Comparison of ENCODE assay signal across 24 cellular contexts in genomic region chr12:113165521-113166450, GRCh38. TPM values are rescaled to one million over a fixed set of nuclear protein-coding genes. Genes with fewer than 3 reads are reported as not detected.
DNase-seq lines count a peak whose midpoint lies in the region; ATAC-seq, FAIRE-seq and TF ChIP-seq lines count a peak whose summit lies in the region.
"Had no signal": no experiment of that assay in that cellular context is flagged by ENCODE, and none has a peak within 500 bp of the region (broad histone marks: within the 10 kb centered on the region; RNA-seq: fewer than 3 reads in every experiment).

No MANE protein-coding gene starts in this region.

- CTCF ChIA-PET in K562 (lab: Yijun Ruan, JAX; ENCODE audit: low intra/inter-chr PET ratio) = no interaction called here

- TF ChIP-seq EP300 in K562 (IDR thresholded peaks at IDR 0.05; ENCODE audit: low read length) = no peak

- no peaks in the 10 kb centered on the region for H3F3A ChIP-seq in MM.1S (ENCODE audit: insufficient read depth, low read length)

- TF ChIP-seq CTCF in K562 (IDR thresholded peaks at IDR 0.05 in 2 of 3, conservative IDR thresholded peaks at IDR 0.05 in 1 of 3; ENCODE audit: insufficient read depth in 2 of 3, low read depth in 1 of 3, low read length in 3 of 3) (no peak), liver (IDR thresholded peaks at IDR 0.05; ENCODE audit: low read depth, low read length, missing input control) (no peak), MM.1S (IDR thresholded peaks at IDR 0.05; ENCODE audit: low read length) (no peak), pancreas (IDR thresholded peaks at IDR 0.05) (no peak)

- peaks cover 81% of the 10 kb centered on the region for H3K36me3 ChIP-seq in HUES6 (ENCODE audit: control insufficient read depth, insufficient read depth, low read length)
- peaks cover 90% of the 10 kb centered on the region for H3K36me3 ChIP-seq in K562 (ENCODE audit: control insufficient read depth, insufficient read depth, low read length)
- H3K36me3 ChIP-seq in liver (ENCODE audit: control insufficient read depth in 4 of 4, insufficient read depth in 3 of 4, low read depth in 1 of 4, low read length in 3 of 4) = peaks cover 20 to 62% (median 34%) of the 10 kb centered on the region in 4 donors
- no peaks in the 10 kb centered on the region for H3K36me3 ChIP-seq in MM.1S (replicated peaks; ENCODE audit: insufficient read depth, low read length)
- H3K36me3 ChIP-seq in pancreas = peaks cover 5 to 82% (median 34%) of the 10 kb centered on the region in 3 donors

- H3K9me2 ChIP-seq in MM.1S (replicated peaks; ENCODE audit: insufficient read depth, low read length) = no peaks in the 10 kb centered on the region

- intact Hi-C loops in K562 (cut with micrococcal nuclease) = no loop called here
- intact Hi-C loops in pancreas (cut with DNase I) = loop anchor here in 1 of 3 donors (10.0 kb wide), 1 partner anchor 61 kb away; no protein-coding TSS in a partner anchor

- no peak overlapping the region; the same call in 1 of the 2 replicates for H3K27ac ChIP-seq in HUES6 (ENCODE audit: low read depth, low read length)
- no peak overlapping the region for H3K27ac ChIP-seq in K562 (ENCODE audit: extremely low read depth, low read depth, low read length)
- H3K27ac ChIP-seq in liver (ENCODE audit: low read depth in 1 of 2, low read length in 2 of 2) = no peak overlapping the region
- no peak overlapping the region for H3K27ac ChIP-seq in MM.1S (ENCODE audit: low read length)
- H3K27ac ChIP-seq in pancreas = no peak overlapping the region

- ATAC-seq in K562 = no peak
- no peak for ATAC-seq in pancreas
- ATAC-seq: SK-N-SH treated with all-trans-retinoic acid at 6 μM for 48 hours had no signal

- in situ Hi-C loops in K562 (cut with MboI) = no loop called here

- no peak for FAIRE-seq in K562 (lab: Jason Lieb, UNC)
- no peak for FAIRE-seq in pancreas (lab: Jason Lieb, UNC)
- FAIRE-seq: GM12891, H54 had no signal

- no peaks in the 10 kb centered on the region for H3K27me3 ChIP-seq in HUES6 (ENCODE audit: control insufficient read depth, insufficient read depth, low read length)
- no peaks in the 10 kb centered on the region for H3K27me3 ChIP-seq in K562 (ENCODE audit: control insufficient read depth in 2 of 2, insufficient read depth in 2 of 2, low read length in 2 of 2)
- H3K27me3 ChIP-seq in liver (ENCODE audit: control insufficient read depth in 4 of 4, insufficient read depth in 4 of 4, low read length in 3 of 4) = no peaks in the 10 kb centered on the region
- H3K27me3 ChIP-seq in MM.1S (replicated peaks; ENCODE audit: insufficient read depth, low read length) = no peaks in the 10 kb centered on the region
- no peaks in the 10 kb centered on the region for H3K27me3 ChIP-seq in pancreas
- H3K27me3 ChIP-seq: BLaER1 treated with 17β-estradiol and CSF1 and Interleukin-3, amounts not matched to agents 10 nM and 100 nM had no signal

- BruUV-seq in K562 (replicated peaks; lab: Mats Ljungman, UMichigan) = no TSS peak

- DNase-seq in K562 (ENCODE audit: extremely low read depth in 1 of 4, low spot score in 3 of 4) = no peak
- peak; percentile 76 for DNase-seq in smooth muscle cell of the brain vasculature (ENCODE audit: low read depth, low spot score)
- DNase-seq in NCI-H2227 (lab: John Stamatoyannopoulos, UW; ENCODE audit: unreplicated experiment) = no peak
- DNase-seq in MM.1S = no peak
- DNase-seq in putamen (ENCODE audit: low spot score) = no peak
- DNase-seq in pancreas = no peak
- DNase-seq: Caco-2; CD4-positive, alpha-beta memory T cell; DMS 273 treated with DMSO at 0.1 percent for 48 hours; DMS79 treated with DMSO at 0.1 percent for 48 hours; HFFc6; Kasumi-1; NCI-H1417; NCI-H187; NCI-H2227 treated with DMSO at 0.1 percent for 48 hours; NCI-H510A had no signal

- TF ChIP-seq POLR2A in K562 (conservative IDR thresholded peaks at IDR 0.05) = no peak

- H2AFZ ChIP-seq in K562 (ENCODE audit: low read depth, low read length) (no peak overlapping the region), MM.1S (ENCODE audit: low read length) (no peak overlapping the region)

- H3K9me3 ChIP-seq in HUES6 (ENCODE audit: control insufficient read depth, insufficient read depth, low read depth, low read length) (no peaks in the 10 kb centered on the region), K562 (replicated peaks; ENCODE audit: control insufficient read depth, insufficient read depth, low read depth, low read length) (no peaks in the 10 kb centered on the region), liver (ENCODE audit: control insufficient read depth in 4 of 4, low read length in 3 of 4) (no peaks in the 10 kb centered on the region), MM.1S (replicated peaks; ENCODE audit: insufficient read depth, low read length) (no peaks in the 10 kb centered on the region), pancreas (no peaks in the 10 kb centered on the region)
- H3K9me3 ChIP-seq: BLaER1 treated with 17β-estradiol and CSF1 and Interleukin-3, amounts not matched to agents 10 nM and 100 nM; Caco-2 had no signal

- WGBS in K562 (ENCODE audit: insufficient coverage, low coverage, missing lambda C conversion rate) = 95% methylated on average over 29 of the region's 32 CpGs
- WGBS in liver = 93% methylated on average over 32 of the region's 32 CpGs
- 93 to 94% methylated on average over 32 of the region's 32 CpGs for WGBS in pancreas, 2 donors

- POLR2A ChIA-PET in K562 (lab: Yijun Ruan, JAX) = interaction anchor here (0.6 to 0.8 kb wide), 3 partner anchors 9 to 166 kb away, joined by 3 to 4 read pairs (median 4); no protein-coding TSS in a partner anchor

- H3K4me1 ChIP-seq in HUES6 (ENCODE audit: control insufficient read depth, insufficient read depth, low read length) (peaks cover 10% of the 10 kb centered on the region), K562 (replicated peaks in 1 of 2; ENCODE audit: control insufficient read depth in 2 of 2, insufficient read depth in 2 of 2, low read length in 2 of 2) (peaks cover 9 to 41% of the 10 kb centered on the region in 2 experiments), liver (ENCODE audit: control insufficient read depth in 4 of 4, insufficient read depth in 4 of 4, low read length in 3 of 4) (peaks cover 0 to 9% (median 4%) of the 10 kb centered on the region in 4 donors), MM.1S (ENCODE audit: low read length) (no peaks in the 10 kb centered on the region), pancreas (no peaks in the 10 kb centered on the region)
- H3K4me1 ChIP-seq: Caco-2 had no signal

- peaks cover 4% of the 10 kb centered on the region for H3K9me1 ChIP-seq in K562 (ENCODE audit: control insufficient read depth, insufficient read depth, low read length)

- peak overlapping the region; percentile 14 for H3K9ac ChIP-seq in HUES6 (ENCODE audit: low read length)
- peak overlapping the region in 1 of 2 experiments; percentile 47; a peak in 1 of 4 replicates for H3K9ac ChIP-seq in K562 (ENCODE audit: insufficient read depth in 1 of 2, low read depth in 2 of 2, low read length in 2 of 2)
- no peak overlapping the region for H3K9ac ChIP-seq in liver (ENCODE audit: low read depth in 1 of 2, low read length in 2 of 2)
- H3K9ac ChIP-seq in MM.1S (ENCODE audit: low read length) = no peak overlapping the region
- H3K9ac ChIP-seq: BLaER1 treated with 17β-estradiol and CSF1 and Interleukin-3, amounts not matched to agents 10 nM and 100 nM had no signal

- no peak for TF ChIP-seq RAD21 in K562 (CRISPR knock-in tag; conservative IDR thresholded peaks at IDR 0.05 in 1 of 2, IDR thresholded peaks at IDR 0.05 in 1 of 2)
- TF ChIP-seq RAD21 in liver (IDR thresholded peaks at IDR 0.05) = no peak

- no peak overlapping the region for H3K4me3 ChIP-seq in HUES6 (ENCODE audit: low read depth, low read length)
- no peak overlapping the region for H3K4me3 ChIP-seq in K562
- H3K4me3 ChIP-seq in liver (ENCODE audit: low read depth in 1 of 3, low read length in 3 of 3) = no peak overlapping the region
- H3K4me3 ChIP-seq in MM.1S (ENCODE audit: low read length) = no peak overlapping the region
- H3K4me3 ChIP-seq in pancreas = no peak overlapping the region
- H3K4me3 ChIP-seq: BLaER1 treated with 17β-estradiol and CSF1 and Interleukin-3, amounts not matched to agents 10 nM and 100 nM had no signal

- H3K4me2 ChIP-seq in K562 (ENCODE audit: insufficient read depth, low read length) (no peak overlapping the region), MM.1S (ENCODE audit: low read depth, low read length) (no peak overlapping the region)

- H4K20me1 ChIP-seq in K562 (replicated peaks; ENCODE audit: control insufficient read depth, insufficient read depth, low read length) (peaks cover 15% of the 10 kb centered on the region), MM.1S (ENCODE audit: insufficient read depth, low read length) (no peaks in the 10 kb centered on the region)

- H3K79me2 ChIP-seq in K562 (ENCODE audit: control insufficient read depth, insufficient read depth, low read length) (no peaks in the 10 kb centered on the region), MM.1S (ENCODE audit: low read length) (no peaks in the 10 kb centered on the region)

RNA-seq across cellular contexts. Expression of gene CFAP73, which starts 16.3 kb away (rescaled TPM):
- total RNA-seq in K562 (2011; cell fraction: chromatin; rRNA removed; ENCODE audit: low replicate concordance) = not detected in 2 replicates
- total RNA-seq in K562 (2011; cell fraction: nucleolus; rRNA removed) = not detected in 2 replicates
- total RNA-seq in K562 (2011; cell fraction: nucleoplasm; rRNA removed) = not detected in 2 replicates
- total RNA-seq in K562 (2014; rRNA removed) (not detected in 2 replicates), K562 (2014; rRNA removed; fragmentation: Illumina TruSeq; extraction: Trizol) (not detected in 2 replicates), K562 (2015; rRNA removed; fragmentation: Illumina TruSeq; extraction: Trizol) (not detected in 2 replicates), K562 (2021) (not detected in 2 replicates), liver (under 1 TPM in 1 of 2 donors, not detected in 1; 0.19 TPM), pancreas (under 1 TPM in 3 of 6 donors, not detected in 3; 0.12 to 0.23 (median 0.22) TPM)
- polyA plus RNA-seq in K562 (2011; rRNA removed) (not detected in 2 replicates), K562 (2014; fragmentation: Illumina TruSeq; extraction: Trizol) (not detected in 2 replicates), K562 (2014; fragmentation: Nextera tagmentation; extraction: Ambion mirVana) (not detected), K562 (2014; rRNA removed) (not detected in 2 replicates), liver (under 1 TPM in 1 of 2 donors, not detected in 1; 0.18 TPM), pancreas (under 1 TPM; 0.42 to 0.61 TPM)
- polyA plus RNA-seq in K562 (2011; cell fraction: cytosol; rRNA removed) = not detected in 2 replicates
- polyA plus RNA-seq in K562 (2011; cell fraction: nucleus; rRNA removed) = not detected in 2 replicates
- polyA plus RNA-seq in K562 (2012) = 0.14 and 0.17 TPM in 2 replicates
- polyA minus RNA-seq in K562 (2011; rRNA and poly(A)+ RNA removed) = not detected in 2 replicates
- not detected in 2 replicates for polyA minus RNA-seq in K562 (2011; cell fraction: cytosol; rRNA and poly(A)+ RNA removed)
- not detected in 2 replicates for polyA minus RNA-seq in K562 (2011; cell fraction: nucleus; rRNA and poly(A)+ RNA removed)
- total RNA-seq: CD4-positive, alpha-beta memory T cell; HT1080; MCF 10A had no signal

RNA-seq across cellular contexts. Expression of gene DDX54, which starts 19.5 kb away (rescaled TPM):
- 60.9 and 181 TPM in 2 replicates for total RNA-seq in K562 (2011; cell fraction: chromatin; rRNA removed; ENCODE audit: low replicate concordance)
- total RNA-seq in K562 (2011; cell fraction: nucleolus; rRNA removed) = 87.0 and 87.2 TPM in 2 replicates
- 56.8 and 61.4 TPM in 2 replicates for total RNA-seq in K562 (2011; cell fraction: nucleoplasm; rRNA removed)
- total RNA-seq in K562 (2014; rRNA removed) = 100 and 135 TPM in 2 replicates
- total RNA-seq in K562 (2014; rRNA removed; fragmentation: Illumina TruSeq; extraction: Trizol) = 23.9 and 25.8 TPM in 2 replicates
- 48.5 and 51.4 TPM in 2 replicates for total RNA-seq in K562 (2015; rRNA removed; fragmentation: Illumina TruSeq; extraction: Trizol)
- 128 and 132 TPM in 2 replicates for total RNA-seq in K562 (2021)
- polyA plus RNA-seq in K562 (2011; rRNA removed) = 56.6 and 80.5 TPM in 2 replicates
- polyA plus RNA-seq in K562 (2011; cell fraction: cytosol; rRNA removed) = 71.0 and 78.8 TPM in 2 replicates
- polyA plus RNA-seq in K562 (2011; cell fraction: nucleus; rRNA removed) = 76.8 and 95.6 TPM in 2 replicates
- polyA plus RNA-seq in K562 (2012) = 48.8 and 67.9 TPM in 2 replicates
- 44.4 and 77.7 TPM in 2 replicates for polyA plus RNA-seq in K562 (2014; fragmentation: Illumina TruSeq; extraction: Trizol)
- polyA plus RNA-seq in K562 (2014; fragmentation: Nextera tagmentation; extraction: Ambion mirVana) = 1 to 10 TPM; 1.4 to 3.1 TPM
- polyA plus RNA-seq in K562 (2014; rRNA removed) = 74.4 and 107 TPM in 2 replicates
- 47.0 and 50.2 TPM in 2 replicates for polyA minus RNA-seq in K562 (2011; rRNA and poly(A)+ RNA removed)
- 52.1 and 64.3 TPM in 2 replicates for polyA minus RNA-seq in K562 (2011; cell fraction: cytosol; rRNA and poly(A)+ RNA removed)
- polyA minus RNA-seq in K562 (2011; cell fraction: nucleus; rRNA and poly(A)+ RNA removed) = 31.1 and 49.1 TPM in 2 replicates
- 10 to 100 TPM; 20.2 to 20.5 TPM for total RNA-seq in liver
- 10 to 100 TPM; 22.8 to 28.4 TPM for polyA plus RNA-seq in liver
- 10 to 100 TPM; 30.0 to 71.4 (median 54.6) TPM for total RNA-seq in pancreas
- polyA plus RNA-seq in pancreas = 10 to 100 TPM; 51.8 to 59.7 TPM

RNA-seq across cellular contexts. Expression of gene RITA1, which starts 19.7 kb away (rescaled TPM):
- 9.9 and 32.6 TPM in 2 replicates for total RNA-seq in K562 (2011; cell fraction: chromatin; rRNA removed; ENCODE audit: low replicate concordance)
- 18.9 and 25.0 TPM in 2 replicates for total RNA-seq in K562 (2011; cell fraction: nucleolus; rRNA removed)
- 17.7 and 18.0 TPM in 2 replicates for total RNA-seq in K562 (2011; cell fraction: nucleoplasm; rRNA removed)
- total RNA-seq in K562 (2014; rRNA removed) (40.4 and 52.0 TPM in 2 replicates), K562 (2014; rRNA removed; fragmentation: Illumina TruSeq; extraction: Trizol) (12.7 and 15.6 TPM in 2 replicates), K562 (2015; rRNA removed; fragmentation: Illumina TruSeq; extraction: Trizol) (34.3 and 36.7 TPM in 2 replicates), K562 (2021) (34.9 and 38.9 TPM in 2 replicates), liver (10 to 100 TPM; 10.6 to 13.8 TPM), pancreas (1 to 10 TPM; 4.8 to 8.6 (median 5.4) TPM)
- polyA plus RNA-seq in K562 (2011; rRNA removed) (17.6 and 17.9 TPM in 2 replicates), K562 (2014; fragmentation: Illumina TruSeq; extraction: Trizol) (18.0 and 27.7 TPM in 2 replicates), K562 (2014; fragmentation: Nextera tagmentation; extraction: Ambion mirVana) (1 to 10 TPM; 2.8 to 3.5 TPM), K562 (2014; rRNA removed) (26.4 and 35.0 TPM in 2 replicates), liver (10 to 100 TPM; 16.0 to 18.1 TPM), pancreas (1 to 10 TPM; 5.0 to 8.9 TPM)
- polyA plus RNA-seq in K562 (2011; cell fraction: cytosol; rRNA removed) = 23.1 and 48.6 TPM in 2 replicates
- polyA plus RNA-seq in K562 (2011; cell fraction: nucleus; rRNA removed) = 10.9 and 15.7 TPM in 2 replicates
- 23.0 and 27.5 TPM in 2 replicates for polyA plus RNA-seq in K562 (2012)
- polyA minus RNA-seq in K562 (2011; rRNA and poly(A)+ RNA removed) = 10.0 and 13.0 TPM in 2 replicates
- 12.1 and 15.7 TPM in 2 replicates for polyA minus RNA-seq in K562 (2011; cell fraction: cytosol; rRNA and poly(A)+ RNA removed)
- 11.0 and 11.4 TPM in 2 replicates for polyA minus RNA-seq in K562 (2011; cell fraction: nucleus; rRNA and poly(A)+ RNA removed)

RNA-seq across cellular contexts. Expression of gene RASAL1, which starts 30.2 kb away (rescaled TPM):
- 0.30 TPM in 1 of 2 replicates, not detected in the other for total RNA-seq in K562 (2011; cell fraction: chromatin; rRNA removed; ENCODE audit: low replicate concordance)
- 0.17 TPM in 1 of 2 replicates, not detected in the other for total RNA-seq in K562 (2011; cell fraction: nucleolus; rRNA removed)
- not detected in 2 replicates for total RNA-seq in K562 (2011; cell fraction: nucleoplasm; rRNA removed)
- total RNA-seq in K562 (2014; rRNA removed) (0.08 and 0.14 TPM in 2 replicates), K562 (2014; rRNA removed; fragmentation: Illumina TruSeq; extraction: Trizol) (not detected in 2 replicates), K562 (2015; rRNA removed; fragmentation: Illumina TruSeq; extraction: Trizol) (not detected in 2 replicates), K562 (2021) (0.16 TPM in 1 of 2 replicates, not detected in the other), liver (under 1 TPM; 0.25 to 0.33 TPM), pancreas (1 to 10 TPM in 5 of 6 donors, under 1 TPM in 1; 0.79 to 4.1 (median 1.9) TPM)
- polyA plus RNA-seq in K562 (2011; rRNA removed) (0.06 TPM in 1 of 2 replicates, not detected in the other), K562 (2014; fragmentation: Illumina TruSeq; extraction: Trizol) (not detected in 2 replicates), K562 (2014; fragmentation: Nextera tagmentation; extraction: Ambion mirVana) (not detected), K562 (2014; rRNA removed) (not detected in 2 replicates), liver (under 1 TPM; 0.20 to 0.26 TPM), pancreas (10 to 100 TPM in 1 of 2 donors, 1 to 10 TPM in 1; 6.7 to 12.1 TPM)
- polyA plus RNA-seq in K562 (2011; cell fraction: cytosol; rRNA removed) = 0.03 TPM in 1 of 2 replicates, not detected in the other
- polyA plus RNA-seq in K562 (2011; cell fraction: nucleus; rRNA removed) = 0.07 and 0.18 TPM in 2 replicates
- polyA plus RNA-seq in K562 (2012) = 0.04 TPM in 1 of 2 replicates, not detected in the other
- polyA minus RNA-seq in K562 (2011; rRNA and poly(A)+ RNA removed) = not detected in 2 replicates
- not detected in 2 replicates for polyA minus RNA-seq in K562 (2011; cell fraction: cytosol; rRNA and poly(A)+ RNA removed)
- polyA minus RNA-seq in K562 (2011; cell fraction: nucleus; rRNA and poly(A)+ RNA removed) = not detected in 2 replicates
- total RNA-seq: Caco-2, HFFc6, HT1080, MCF 10A had no signal

RNA-seq across cellular contexts. Expression of gene TPCN1, which starts 55.5 kb away (rescaled TPM):
- total RNA-seq in K562 (2011; cell fraction: chromatin; rRNA removed; ENCODE audit: low replicate concordance) = 112 and 252 TPM in 2 replicates
- 110 and 123 TPM in 2 replicates for total RNA-seq in K562 (2011; cell fraction: nucleolus; rRNA removed)
- total RNA-seq in K562 (2011; cell fraction: nucleoplasm; rRNA removed) = 98.7 and 108 TPM in 2 replicates
- 6.4 and 9.2 TPM in 2 replicates for total RNA-seq in K562 (2014; rRNA removed)
- 5.5 and 6.1 TPM in 2 replicates for total RNA-seq in K562 (2014; rRNA removed; fragmentation: Illumina TruSeq; extraction: Trizol)
- 7.4 and 7.8 TPM in 2 replicates for total RNA-seq in K562 (2015; rRNA removed; fragmentation: Illumina TruSeq; extraction: Trizol)
- 23.8 and 27.2 TPM in 2 replicates for total RNA-seq in K562 (2021)
- polyA plus RNA-seq in K562 (2011; rRNA removed) = 12.8 and 18.9 TPM in 2 replicates
- 8.0 and 10.3 TPM in 2 replicates for polyA plus RNA-seq in K562 (2011; cell fraction: cytosol; rRNA removed)
- polyA plus RNA-seq in K562 (2011; cell fraction: nucleus; rRNA removed) = 137 and 160 TPM in 2 replicates
- polyA plus RNA-seq in K562 (2012) = 20.9 and 33.9 TPM in 2 replicates
- 16.2 and 17.0 TPM in 2 replicates for polyA plus RNA-seq in K562 (2014; fragmentation: Illumina TruSeq; extraction: Trizol)
- 1 to 10 TPM in 1 of 2 experiments, under 1 TPM in 1; 0.80 to 1.1 TPM for polyA plus RNA-seq in K562 (2014; fragmentation: Nextera tagmentation; extraction: Ambion mirVana)
- 19.2 and 19.3 TPM in 2 replicates for polyA plus RNA-seq in K562 (2014; rRNA removed)
- polyA minus RNA-seq in K562 (2011; rRNA and poly(A)+ RNA removed) = 7.8 and 12.1 TPM in 2 replicates
- polyA minus RNA-seq in K562 (2011; cell fraction: cytosol; rRNA and poly(A)+ RNA removed) = 17.9 and 21.8 TPM in 2 replicates
- polyA minus RNA-seq in K562 (2011; cell fraction: nucleus; rRNA and poly(A)+ RNA removed) = 30.6 and 40.4 TPM in 2 replicates
- 10 to 100 TPM; 11.1 to 19.2 TPM for total RNA-seq in liver
- polyA plus RNA-seq in liver = 10 to 100 TPM in 1 of 2 donors, 1 to 10 TPM in 1; 8.6 to 16.4 TPM
- total RNA-seq in pancreas = 10 to 100 TPM; 39.4 to 80.4 (median 52.0) TPM
- 10 to 100 TPM; 73.1 to 83.4 TPM for polyA plus RNA-seq in pancreas
